Comparison of ENCODE assay signal across 31 cellular contexts in the genomic region with DNA sequence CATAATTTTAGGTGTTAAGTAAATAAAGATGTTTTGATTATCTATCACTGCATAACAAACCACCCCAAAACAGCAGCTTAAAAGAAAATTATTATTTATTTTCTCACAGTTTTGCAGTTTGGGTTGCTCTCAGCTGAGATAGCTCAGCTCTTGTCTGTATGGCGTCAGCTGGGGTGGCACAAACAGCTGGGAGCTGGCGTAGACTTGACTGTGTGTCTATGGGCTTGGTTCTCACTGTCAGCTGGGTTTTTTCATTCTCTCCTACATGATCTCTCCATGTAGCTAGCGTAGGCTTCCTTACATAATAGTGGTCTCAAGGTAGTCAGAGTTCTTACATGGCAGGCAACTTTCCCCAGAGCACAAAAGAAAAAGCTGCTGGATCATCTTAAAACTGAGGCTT. TPM values are rescaled to one million over a fixed set of nuclear protein-coding genes. Genes with fewer than 3 reads are reported as not detected.
"Had no signal": no experiment of that assay in that cellular context is flagged by ENCODE, and none has a peak within 500 bp of the region (broad histone marks: within the 10 kb centered on the region; RNA-seq: fewer than 3 reads in every experiment).

No MANE protein-coding gene starts in this region.

- ATAC-seq: stimulated activated effector memory CD8-positive, alpha-beta T cell treated with anti-CD3 and anti-CD28 coated beads, Interleukin-12 subunit alpha, Interleukin-12 subunit beta, amount 100 ng/mL, for 72 hours; stimulated activated memory B cell treated with anti-CD40 and anti-IgM and Interleukin-4, amounts not matched to agents 10 μg/mL and 1 μg/mL and 100 μg/mL, for 72 hours; stimulated activated naive B cell treated with anti-CD40 and anti-IgM and Interleukin-4, amounts not matched to agents 10 μg/mL and 1 μg/mL and 100 μg/mL, for 72 hours; stimulated activated naive CD8-positive, alpha-beta T cell treated with anti-CD3 and anti-CD28 coated beads, Interleukin-15, amount 100 ng/mL, for 72 hours; stimulated activated naive CD8-positive, alpha-beta T cell treated with anti-CD3 and anti-CD28 coated beads, Interleukin-15, Interleukin-2, amounts not matched to agents 100 U/mL and 50 U/mL, for 24 hours; upper lobe of right lung had no signal

- H3K4me3 ChIP-seq: stomach, suprapubic skin, testis, thoracic aorta, thyroid gland, tibial artery, tibial nerve, transverse colon, upper lobe of left lung, upper lobe of right lung, uterus, vagina had no signal

- H3K27me3 ChIP-seq: suprapubic skin, testis, thyroid gland, tibial artery, transverse colon, upper lobe of left lung, upper lobe of right lung, uterus, vagina had no signal

- DNase-seq: stimulated activated CD4-positive, alpha-beta T cell treated with anti-CD3 and anti-CD28 coated beads, Interleukin-2, amount 100 ng/mL, for 48 hours; stimulated activated CD4-positive, alpha-beta T cell treated with anti-CD3 and anti-CD28 coated beads, Interleukin-4, amount 100 ng/mL, for 1 hour; stimulated activated CD4-positive, alpha-beta T cell treated with anti-CD3 and anti-CD28 coated beads, Interleukin-4, amount 100 ng/mL, for 24 hours; stimulated activated CD4-positive, alpha-beta T cell treated with anti-CD3 and anti-CD28 coated beads, Interleukin-4, amount 100 ng/mL, for 4 hours; stimulated activated CD8-positive, alpha-beta memory T cell treated with anti-CD3 and anti-CD28 coated beads, Interleukin-4, amount 100 ng/mL, for 48 hours; stimulated activated naive B cell treated with anti-CD40 and anti-IgM and Interleukin-4, amounts not matched to agents 10 μg/mL and 1 μg/mL and 100 μg/mL, for 72 hours; stimulated activated naive CD4-positive, alpha-beta T cell; stimulated activated naive CD4-positive, alpha-beta T cell treated with Interleukin-2 at 50 U/mL for 16 hours; stimulated activated naive CD8-positive, alpha-beta T cell treated with anti-CD3 and anti-CD28 coated beads, Interleukin-15, amount 100 ng/mL, for 72 hours; stimulated activated naive CD8-positive, alpha-beta T cell treated with anti-CD3 and anti-CD28 coated beads, Interleukin-15, Interleukin-2, amounts not matched to agents 100 U/mL and 50 U/mL, for 24 hours; stomach; substantia nigra; testis; thyroid gland; tibial artery; transverse colon; trophoblast cell; upper lobe of right lung; uterus had no signal

- H3K27ac ChIP-seq: stomach, suprapubic skin, testis, thoracic aorta, thyroid gland, tibial artery, tibial nerve, transverse colon, upper lobe of left lung, upper lobe of right lung, uterus, vagina had no signal

- H3K36me3 ChIP-seq: stomach, suprapubic skin, thoracic aorta, thyroid gland, tibial artery, tibial nerve, transverse colon, upper lobe of left lung, upper lobe of right lung, uterus, vagina had no signal

- H3K4me1 ChIP-seq: testis, thyroid gland, tibial artery, tibial nerve, uterus, vagina had no signal

- H3K9me3 ChIP-seq: stomach, suprapubic skin, testis, thoracic aorta, thyroid gland, tibial artery, tibial nerve, transverse colon, upper lobe of left lung, upper lobe of right lung, uterus, vagina had no signal

- FAIRE-seq: urothelium cell line had no signal

RNA-seq across cellular contexts. Expression of a gene that starts 6.5 kb away (rescaled TPM):
- total RNA-seq: thoracic aorta had no signal

RNA-seq across cellular contexts. Expression of a gene that starts 12.0 kb away (rescaled TPM):
- total RNA-seq: stomach, vagina had no signal

RNA-seq across cellular contexts. Expression of a gene that starts 34.6 kb away (rescaled TPM):
- total RNA-seq: stomach, subcutaneous adipose tissue, thoracic aorta, thyroid gland, transverse colon, upper lobe of left lung, upper lobe of right lung, ureter, urinary bladder, uterus, vagina had no signal
- polyA plus RNA-seq: stomach, thymus, urinary bladder had no signal
